1 cellular context compared by ENCODE assay signal in genomic region chr18:41639218-41639617, GRCh38.
TF ChIP-seq lines count a peak whose summit lies in the region.

No MANE protein-coding gene starts in this region.

TF ChIP-seq in K562, 482 proteins besides CTCF, POLR2A, EP300 and RAD21 (continued from another document):
- no peak for TF ChIP-seq IRF9 (tag; IDR thresholded peaks at IDR 0.05)
- TF ChIP-seq CREM (IDR thresholded peaks at IDR 0.05; ENCODE audit: low read depth): no peak
